14 cellular contexts compared by ENCODE assay signal in genomic region chr1:206035027-206035426, GRCh38. TPM values are rescaled to one million over a fixed set of nuclear protein-coding genes. Genes with fewer than 3 reads are reported as not detected.
DNase-seq lines count a peak whose midpoint lies in the region; ATAC-seq and TF ChIP-seq lines count a peak whose summit lies in the region.
"Had no signal": no experiment of that assay in that cellular context is flagged by ENCODE, and none has a peak within 500 bp of the region (broad histone marks: within the 10 kb centered on the region; RNA-seq: fewer than 3 reads in every experiment).

No MANE protein-coding gene starts in this region.

- H3K4me2 ChIP-seq in DND-41 (ENCODE audit: insufficient read depth, low read length) (no peak overlapping the region), MM.1S (ENCODE audit: low read depth, low read length) (peak overlapping the region; percentile 60)

- peaks cover 0 to 5% (median 0%) of the 10 kb centered on the region in 11 donors for H3K9me3 Mint-ChIP-seq in naive thymus-derived CD4-positive, alpha-beta T cell
- H3K9me3 Mint-ChIP-seq in progenitor cell of endocrine pancreas (ENCODE audit: low read depth): no peaks in the 10 kb centered on the region
- H3K9me3 Mint-ChIP-seq: activated T-cell treated with anti-CD3 and anti-CD28 coated beads, Interleukin-2, amount 50 U/mL, for 24 hours; T-cell had no signal

- POLR2A ChIA-PET in naive thymus-derived CD4-positive, alpha-beta T cell (lab: Charles Lee): no interaction called here

- H3K79me2 ChIP-seq in DND-41 (ENCODE audit: insufficient read depth, low read length) (no peaks in the 10 kb centered on the region), MM.1S (ENCODE audit: low read length) (peaks cover 36% of the 10 kb centered on the region)

- H3K36me3 Mint-ChIP-seq in naive thymus-derived CD4-positive, alpha-beta T cell: no peaks in the 10 kb centered on the region
- no peaks in the 10 kb centered on the region for H3K36me3 Mint-ChIP-seq in progenitor cell of endocrine pancreas (ENCODE audit: insufficient read depth)
- H3K36me3 Mint-ChIP-seq: T-cell had no signal

- TF ChIP-seq CTCF in DND-41 (IDR thresholded peaks at IDR 0.05; ENCODE audit: borderline replicate concordance, extremely low read depth, low read length, poor library complexity, severe bottlenecking): no peak
- no peak for TF ChIP-seq CTCF in MM.1S (IDR thresholded peaks at IDR 0.05; ENCODE audit: low read length)
- no peak for TF ChIP-seq CTCF in RWPE2 (IDR thresholded peaks at IDR 0.05; ENCODE audit: poor library complexity, severe bottlenecking)
- no peak for TF ChIP-seq CTCF in GM20000 (IDR thresholded peaks at IDR 0.05; ENCODE audit: extremely low read depth, missing control alignments)
- no peak for TF ChIP-seq CTCF in progenitor cell of endocrine pancreas (IDR thresholded peaks at IDR 0.05; ENCODE audit: unreplicated experiment)

- CTCF ChIA-PET in naive thymus-derived CD4-positive, alpha-beta T cell (lab: Charles Lee): no interaction called here

- DNase-seq in DND-41: peak; percentile 18
- peak; percentile 84 for DNase-seq in MM.1S
- DNase-seq in RWPE2 (ENCODE audit: low spot score): no peak
- no peak for DNase-seq in naive thymus-derived CD4-positive, alpha-beta T cell
- DNase-seq in AG08396 (ENCODE audit: low spot score): no peak
- no peak for DNase-seq in middle frontal gyrus (ENCODE audit: extremely low spot score, low spot score)
- DNase-seq in GM20000 (ENCODE audit: low spot score): no peak
- DNase-seq in progenitor cell of endocrine pancreas (ENCODE audit: low spot score, unreplicated experiment): no peak
- DNase-seq: activated T-cell treated with anti-CD3 and anti-CD28 coated beads, Interleukin-2, amount 50 U/mL, for 24 hours; gastrocnemius medialis; T-cell had no signal

- H3K4me1 ChIP-seq in DND-41 (ENCODE audit: insufficient read depth, low read length): no peaks in the 10 kb centered on the region
- peaks cover 71% of the 10 kb centered on the region for H3K4me1 ChIP-seq in MM.1S (ENCODE audit: low read length)
- no peaks in the 10 kb centered on the region for H3K4me1 ChIP-seq in RWPE2 (ENCODE audit: insufficient read depth, poor library complexity, severe bottlenecking)
- H3K4me1 ChIP-seq in naive thymus-derived CD4-positive, alpha-beta T cell (ENCODE audit: control insufficient read depth in 2 of 2, insufficient read depth in 2 of 2, low read length in 2 of 2): peaks cover 0 to 4% of the 10 kb centered on the region in 2 donors

- peaks cover 0 to 68% (median 6%) of the 10 kb centered on the region in 5 donors for H3K27me3 Mint-ChIP-seq in naive thymus-derived CD4-positive, alpha-beta T cell
- peaks cover 49% of the 10 kb centered on the region for H3K27me3 Mint-ChIP-seq in progenitor cell of endocrine pancreas

- H3K27ac ChIP-seq in DND-41 (ENCODE audit: low read length) (no peak overlapping the region), MM.1S (ENCODE audit: low read length) (peak overlapping the region; percentile 79), RWPE2 (ENCODE audit: poor library complexity, severe bottlenecking) (no peak overlapping the region)
- H3K27ac ChIP-seq in naive thymus-derived CD4-positive, alpha-beta T cell (ENCODE audit: low read depth, low read length): no peak overlapping the region
- H3K27ac ChIP-seq: gastrocnemius medialis had no signal

- H2AFZ ChIP-seq in DND-41 (ENCODE audit: low read depth, low read length) (no peak overlapping the region), MM.1S (ENCODE audit: low read length) (peak overlapping the region; percentile 49)

- no peaks in the 10 kb centered on the region for H3K36me3 ChIP-seq in DND-41 (ENCODE audit: insufficient read depth, low read length)
- no peaks in the 10 kb centered on the region for H3K36me3 ChIP-seq in MM.1S (replicated peaks; ENCODE audit: insufficient read depth, low read length)
- H3K36me3 ChIP-seq in RWPE2 (ENCODE audit: low read depth): no peaks in the 10 kb centered on the region
- H3K36me3 ChIP-seq in naive thymus-derived CD4-positive, alpha-beta T cell (ENCODE audit: control insufficient read depth in 2 of 3, insufficient read depth in 3 of 3, low read length in 3 of 3): no peaks in the 10 kb centered on the region
- H3K36me3 ChIP-seq: gastrocnemius medialis had no signal

- H3K4me3 Mint-ChIP-seq in naive thymus-derived CD4-positive, alpha-beta T cell: peak overlapping the region in 5 of 10 donors; percentile 7 to 61 (median 44)
- no peak overlapping the region for H3K4me3 Mint-ChIP-seq in progenitor cell of endocrine pancreas (ENCODE audit: low read depth)
- H3K4me3 Mint-ChIP-seq: activated T-cell treated with anti-CD3 and anti-CD28 coated beads, Interleukin-2, amount 50 U/mL, for 24 hours had no signal

- no peaks in the 10 kb centered on the region for H4K20me1 ChIP-seq in DND-41 (ENCODE audit: insufficient read depth, low read length)
- no peaks in the 10 kb centered on the region for H4K20me1 ChIP-seq in MM.1S (ENCODE audit: insufficient read depth, low read length)

- H3K27me3 ChIP-seq in DND-41 (ENCODE audit: insufficient read depth, low read length, poor library complexity) (peaks cover 53% of the 10 kb centered on the region), MM.1S (replicated peaks; ENCODE audit: insufficient read depth, low read length) (no peaks in the 10 kb centered on the region), RWPE2 (ENCODE audit: insufficient read depth, poor library complexity, severe bottlenecking) (no peaks in the 10 kb centered on the region)
- H3K27me3 ChIP-seq in naive thymus-derived CD4-positive, alpha-beta T cell (ENCODE audit: control insufficient read depth in 2 of 2, insufficient read depth in 2 of 2, low read length in 2 of 2): peaks cover 0 to 2% of the 10 kb centered on the region in 2 donors

- H3K9me3 ChIP-seq in DND-41 (ENCODE audit: insufficient read depth, low read length, severe bottlenecking) (no peaks in the 10 kb centered on the region), MM.1S (replicated peaks; ENCODE audit: insufficient read depth, low read length) (no peaks in the 10 kb centered on the region), RWPE2 (ENCODE audit: severe bottlenecking) (no peaks in the 10 kb centered on the region)
- no peaks in the 10 kb centered on the region for H3K9me3 ChIP-seq in naive thymus-derived CD4-positive, alpha-beta T cell (ENCODE audit: control insufficient read depth in 2 of 3, low read length in 3 of 3)
- H3K9me3 ChIP-seq: gastrocnemius medialis had no signal

- H3F3A ChIP-seq in MM.1S (ENCODE audit: insufficient read depth, low read length): peaks cover 50% of the 10 kb centered on the region

- intact Hi-C loops in naive thymus-derived CD4-positive, alpha-beta T cell (cut with micrococcal nuclease): no loop called here

- H3K4me1 Mint-ChIP-seq in naive thymus-derived CD4-positive, alpha-beta T cell: peaks cover 0 to 27% (median 23%) of the 10 kb centered on the region in 7 donors
- no peaks in the 10 kb centered on the region for H3K4me1 Mint-ChIP-seq in progenitor cell of endocrine pancreas (ENCODE audit: low read depth)

- ATAC-seq in DND-41 (ENCODE audit: insufficient read depth, low read depth): peak; percentile 60; the same call in 2 of the 3 replicates
- peak; percentile 44; the same call in 2 of the 3 replicates for ATAC-seq in RWPE2 (ENCODE audit: low read depth)
- peak; percentile 27 for ATAC-seq in naive thymus-derived CD4-positive, alpha-beta T cell
- ATAC-seq: gastrocnemius medialis had no signal

- H3K9ac ChIP-seq in DND-41 (ENCODE audit: low read depth, low read length) (no peak overlapping the region), MM.1S (ENCODE audit: low read length) (peak overlapping the region; percentile 61)

- no peak overlapping the region for H3K27ac Mint-ChIP-seq in naive thymus-derived CD4-positive, alpha-beta T cell
- no peak overlapping the region for H3K27ac Mint-ChIP-seq in progenitor cell of endocrine pancreas
- H3K27ac Mint-ChIP-seq: activated T-cell treated with anti-CD3 and anti-CD28 coated beads, Interleukin-2, amount 50 U/mL, for 24 hours had no signal

- H3K4me3 ChIP-seq in DND-41 (ENCODE audit: low read depth in 1 of 2, low read length in 2 of 2) (no peak overlapping the region), MM.1S (ENCODE audit: low read length) (peak overlapping the region; percentile 65), RWPE2 (ENCODE audit: severe bottlenecking) (no peak overlapping the region)
- H3K4me3 ChIP-seq in naive thymus-derived CD4-positive, alpha-beta T cell (ENCODE audit: low read length): no peak overlapping the region
- H3K4me3 ChIP-seq: gastrocnemius medialis had no signal

- H3K9me2 ChIP-seq in MM.1S (replicated peaks; ENCODE audit: insufficient read depth, low read length): no peaks in the 10 kb centered on the region

RNA-seq across cellular contexts. Expression of gene CTSE, which starts 11.3 kb away (rescaled TPM):
- not detected for total RNA-seq in naive thymus-derived CD4-positive, alpha-beta T cell
- polyA plus RNA-seq in naive thymus-derived CD4-positive, alpha-beta T cell: not detected
- 5.6 and 8.4 TPM in 2 replicates for total RNA-seq in progenitor cell of endocrine pancreas
- total RNA-seq: cerebellum, gastrocnemius medialis, lower leg skin, NCI-H460 had no signal

RNA-seq across cellular contexts. Expression of gene RHEX, which starts 17.9 kb away (rescaled TPM):
- total RNA-seq in naive thymus-derived CD4-positive, alpha-beta T cell: 1 to 10 TPM in 2 of 5 experiments, under 1 TPM in 2, not detected in 1; 0.22 to 2.8 (median 0.72) TPM
- polyA plus RNA-seq in naive thymus-derived CD4-positive, alpha-beta T cell: not detected
- not detected in 2 replicates for total RNA-seq in progenitor cell of endocrine pancreas
- total RNA-seq: cerebellum, gastrocnemius medialis, NCI-H460 had no signal

RNA-seq across cellular contexts. Expression of gene RAB7B, which starts 31.8 kb away (rescaled TPM):
- total RNA-seq in naive thymus-derived CD4-positive, alpha-beta T cell: under 1 TPM in 3 of 5 experiments, not detected in 2; 0.24 to 0.76 (median 0.35) TPM
- polyA plus RNA-seq in naive thymus-derived CD4-positive, alpha-beta T cell: not detected
- total RNA-seq in progenitor cell of endocrine pancreas: 0.13 TPM in 1 of 2 replicates, not detected in the other
- total RNA-seq: NCI-H460 had no signal

Comparison
In these comparisons a context has a peak if more than half of its experiments do, and no peak if none do; other contexts are left out.
1. DNase-seq: peak in DND-41 (single experiment) and MM.1S (single experiment); none in RWPE2 (single experiment), naive thymus-derived CD4-positive, alpha-beta T cell (0 of 9), AG08396 (single experiment), middle frontal gyrus (single experiment), GM20000 (single experiment) and progenitor cell of endocrine pancreas (single experiment).
2. Peak in every context shown above with its lines, with median percentiles within 50 percentile points of each other: ATAC-seq.